24 cellular contexts compared by ENCODE assay signal in genomic region chr18:35128675-35129074, GRCh38.
"Had no signal": no experiment of that assay in that cellular context is flagged by ENCODE, and none has a peak within 500 bp of the region (broad histone marks: within the 10 kb centered on the region; RNA-seq: fewer than 3 reads in every experiment).

No MANE protein-coding gene starts in this region.

- H3K27me3 Mint-ChIP-seq: activated CD4-positive, alpha-beta memory T cell treated with anti-CD3 and anti-CD28 coated beads, Interleukin-2, amount 10 ng/mL, durations not matched to agents 7 days and 5 days; activated CD4-positive, alpha-beta T cell treated with anti-CD3 and anti-CD28 coated beads, Interleukin-2, amount 10 ng/mL, durations not matched to agents 7 days and 5 days; central memory CD8-positive, alpha-beta T cell; dendritic cell treated with granulocyte-macrophage colony-stimulating factor and Interleukin-4, amounts not matched to agents 40 ng/mL and 50 ng/mL, for 4 days; stimulated activated naive B cell treated with anti-CD40 and anti-IgM and Interleukin-4, amounts not matched to agents 10 μg/mL and 1 μg/mL and 100 μg/mL, for 72 hours had no signal

- H3K27ac Mint-ChIP-seq: activated CD4-positive, alpha-beta memory T cell treated with anti-CD3 and anti-CD28 coated beads, Interleukin-2, amount 10 ng/mL, durations not matched to agents 7 days and 5 days; activated CD4-positive, alpha-beta T cell treated with anti-CD3 and anti-CD28 coated beads, Interleukin-2, amount 10 ng/mL, durations not matched to agents 7 days and 5 days; activated naive CD4-positive, alpha-beta T cell treated with anti-CD3 and anti-CD28 coated beads for 36 hours; dendritic cell treated with granulocyte-macrophage colony-stimulating factor and Interleukin-4, amounts not matched to agents 40 ng/mL and 50 ng/mL, for 4 days; nephron; T-helper 1 cell treated with Interleukin-12 subunit alpha and Interleukin-12 subunit beta and Interleukin-4 antibody, amounts not matched to agents 30 μg/mL and 1 μg/mL, for 36 hours had no signal

- H3K4me3 Mint-ChIP-seq: activated CD4-positive, alpha-beta memory T cell treated with anti-CD3 and anti-CD28 coated beads, Interleukin-2, amount 10 ng/mL, durations not matched to agents 7 days and 5 days; activated CD4-positive, alpha-beta T cell treated with anti-CD3 and anti-CD28 coated beads, Interleukin-2, amount 10 ng/mL, durations not matched to agents 7 days and 5 days; activated naive CD4-positive, alpha-beta T cell treated with anti-CD3 and anti-CD28 coated beads for 36 hours; central memory CD8-positive, alpha-beta T cell; dendritic cell treated with granulocyte-macrophage colony-stimulating factor and Interleukin-4, amounts not matched to agents 40 ng/mL and 50 ng/mL, for 4 days; nephron; stimulated activated naive B cell treated with anti-CD40 and anti-IgM and Interleukin-4, amounts not matched to agents 10 μg/mL and 1 μg/mL and 100 μg/mL, for 72 hours; T-helper 1 cell treated with Interleukin-12 subunit alpha and Interleukin-12 subunit beta and Interleukin-4 antibody, amounts not matched to agents 30 μg/mL and 1 μg/mL, for 36 hours had no signal

- DNase-seq: activated CD4-positive, alpha-beta memory T cell treated with anti-CD3 and anti-CD28 coated beads, Interleukin-2, amount 10 ng/mL, durations not matched to agents 7 days and 5 days; activated CD4-positive, alpha-beta T cell treated with anti-CD3 and anti-CD28 coated beads, Interleukin-2, amount 10 ng/mL, durations not matched to agents 7 days and 5 days; activated effector memory CD4-positive, alpha-beta T cell treated with anti-CD3 and anti-CD28 coated beads, Interleukin-2, amount 50 U/mL, for 16 hours; activated naive CD4-positive, alpha-beta T cell treated with anti-CD3 and anti-CD28 coated beads for 36 hours; activated T-cell treated with anti-CD3 and anti-CD28 coated beads, Interleukin-2, amount 50 U/mL, for 48 hours; anterior cingulate cortex; effector CD4-positive, alpha-beta T cell; left cardiac atrium; mammary epithelial cell; midbrain; right lobe of liver; stimulated activated CD4-positive, alpha-beta T cell treated with anti-CD3 and anti-CD28 coated beads, Interleukin-2, amount 100 ng/mL, for 48 hours; stimulated activated naive B cell treated with anti-CD40 and anti-IgM and Interleukin-4, amounts not matched to agents 10 μg/mL and 1 μg/mL and 100 μg/mL, for 72 hours; stomach; SW 1271; T1000; thyroid gland; upper lobe of left lung; WERI-Rb-1 had no signal

- ATAC-seq: activated CD4-positive, CD25-positive, alpha-beta regulatory T cell treated with anti-CD3 and anti-CD28 coated beads, Interleukin-2, amount 50 U/mL, for 24 hours; left cardiac atrium; right lobe of liver; stimulated activated naive B cell treated with anti-CD40 and anti-IgM and Interleukin-4, amounts not matched to agents 10 μg/mL and 1 μg/mL and 100 μg/mL, for 72 hours had no signal

- H3K4me1 Mint-ChIP-seq: activated CD4-positive, alpha-beta memory T cell treated with anti-CD3 and anti-CD28 coated beads, Interleukin-2, amount 10 ng/mL, durations not matched to agents 7 days and 5 days; activated CD4-positive, alpha-beta T cell treated with anti-CD3 and anti-CD28 coated beads, Interleukin-2, amount 10 ng/mL, durations not matched to agents 7 days and 5 days; nephron had no signal

- H3K9me3 Mint-ChIP-seq: central memory CD8-positive, alpha-beta T cell; nephron had no signal
